ENCODE assay signal across 19 cellular contexts in genomic region chr21:45574081-45574501, GRCh38. TPM values are rescaled to one million over a fixed set of nuclear protein-coding genes. Genes with fewer than 3 reads are reported as not detected.
DNase-seq lines count a peak whose midpoint lies in the region; ATAC-seq and TF ChIP-seq lines count a peak whose summit lies in the region.
"Had no signal": no experiment of that assay in that cellular context is flagged by ENCODE, and none has a peak within 500 bp of the region (broad histone marks: within the 10 kb centered on the region; RNA-seq: fewer than 3 reads in every experiment).

No MANE protein-coding gene starts in this region.

- 87% methylated on average over 3 of the region's 25 CpGs; no CpG with 5 or more reads in 1 of the 2 experiments for WGBS in IMR-90 (ENCODE audit: extremely low coverage in 2 of 2, insufficient read length in 1 of 2), 2 experiments
- WGBS in endodermal cell (ENCODE audit: insufficient coverage in 1 of 2, insufficient read length in 1 of 2), 2 experiments = 72 to 87% methylated on average over 9 to 25 of the region's 25 CpGs

- no peak overlapping the region for H2AK9ac ChIP-seq in IMR-90 (replicated peaks; ENCODE audit: low read depth, low read length, poor library complexity)

- no peak for ATAC-seq in IMR-90 (ENCODE audit: low read depth)
- ATAC-seq: effector memory CD8-positive, alpha-beta T cell; HCT116 had no signal

- no peak overlapping the region for H4K5ac ChIP-seq in IMR-90 (ENCODE audit: low read depth, low read length)

- H2AK5ac ChIP-seq in IMR-90 (ENCODE audit: low read depth, low read length) = no peak overlapping the region

- no peaks in the 10 kb centered on the region for H3K9me3 Mint-ChIP-seq in endodermal cell
- H3K9me3 Mint-ChIP-seq: effector memory CD8-positive, alpha-beta T cell had no signal

- TF ChIP-seq POLR2A in IMR-90 (IDR thresholded peaks at IDR 0.05; ENCODE audit: low read depth, low read length) = no peak

- H3K4me1 Mint-ChIP-seq in endodermal cell = no peaks in the 10 kb centered on the region

- no peaks in the 10 kb centered on the region for H3K36me3 ChIP-seq in BLaER1 treated with 17β-estradiol and CSF1 and Interleukin-3, amounts not matched to agents 10 nM and 100 nM
- H3K36me3 ChIP-seq in IMR-90 (ENCODE audit: control insufficient read depth, insufficient read depth, low read length) (no peaks in the 10 kb centered on the region), endodermal cell (ENCODE audit: control insufficient read depth, insufficient read depth, low read length) (no peaks in the 10 kb centered on the region), MG63 (no peaks in the 10 kb centered on the region)
- H3K36me3 ChIP-seq: adrenal gland, uterus had no signal

- no peak overlapping the region for H3K4me3 ChIP-seq in BLaER1 treated with 17β-estradiol and CSF1 and Interleukin-3, amounts not matched to agents 10 nM and 100 nM
- H3K4me3 ChIP-seq in IMR-90 (ENCODE audit: insufficient read depth, low read depth, low read length) (no peak overlapping the region), endodermal cell (ENCODE audit: low read length) (no peak overlapping the region), MG63 (no peak overlapping the region)
- H3K4me3 ChIP-seq: adrenal gland, uterus had no signal

- H3K14ac ChIP-seq in IMR-90 (replicated peaks; ENCODE audit: low read depth, low read length) = no peak overlapping the region

- H3K27me3 Mint-ChIP-seq in endodermal cell (ENCODE audit: insufficient read depth) = peaks cover 6% of the 10 kb centered on the region

- H2BK15ac ChIP-seq in IMR-90 (ENCODE audit: low read depth, low read length) = no peak overlapping the region

- H3K9me1 ChIP-seq in IMR-90 (ENCODE audit: insufficient read depth, low read length) = no peaks in the 10 kb centered on the region

- DNase-seq in IMR-90 (no peak), endodermal cell (peak; percentile 52), posterior vena cava (ENCODE audit: low spot score) (peak; percentile 72), KG1 (lab: John Stamatoyannopoulos, UW) (no peak), MG63 (no peak), NCI-H2227 (lab: John Stamatoyannopoulos, UW; ENCODE audit: unreplicated experiment) (no peak)
- no peak for DNase-seq in activated naive CD4-positive, alpha-beta T cell treated with anti-CD3 and anti-CD28 coated beads, Interleukin-2, amount 50 U/mL, for 16 hours
- DNase-seq: central memory CD4-positive, alpha-beta T cell; effector memory CD8-positive, alpha-beta T cell; MV-4-11; NCI-H187 treated with DMSO at 0.1 percent for 48 hours; NCI-H345; NK-92 treated with Interleukin-12 subunit alpha and Interleukin-12 subunit beta, amount 100 ng/mL, for 24 hours; RPMI8226; stimulated activated naive CD4-positive, alpha-beta T cell had no signal

- no peak overlapping the region for H3K27ac Mint-ChIP-seq in endodermal cell
- H3K27ac Mint-ChIP-seq: effector memory CD8-positive, alpha-beta T cell had no signal

- H4K91ac ChIP-seq in IMR-90 (ENCODE audit: insufficient read depth, low read depth, low read length) = no peak overlapping the region

- peak overlapping the region; percentile 54 for H2AFZ ChIP-seq in IMR-90 (replicated peaks; ENCODE audit: low read length, poor library complexity)

- no TSS peak for BruUV-seq in IMR-90 (replicated peaks; lab: Mats Ljungman, UMichigan)

- H2BK20ac ChIP-seq in IMR-90 (ENCODE audit: low read depth, low read length) = no peak overlapping the region

- in situ Hi-C loops in IMR-90 (cut with MboI; ENCODE audit: low sequenced_read_pairs) = no loop called here

- dilution Hi-C loops in IMR-90 (cut with HindIII; ENCODE audit: low sequenced_read_pairs, unreplicated experiment) = no loop called here

- H3K4ac ChIP-seq in IMR-90 (ENCODE audit: low read depth, low read length) = no peak overlapping the region

- POLR2A ChIA-PET in IMR-90 (lab: Charles Lee; ENCODE audit: unreplicated experiment) = no interaction called here

- H2BK120ac ChIP-seq in IMR-90 (ENCODE audit: low read depth, low read length) = no peak overlapping the region

- no peaks in the 10 kb centered on the region for H3K36me3 Mint-ChIP-seq in endodermal cell (ENCODE audit: low read depth)

- H3K79me1 ChIP-seq in IMR-90 (ENCODE audit: low read depth in 1 of 2, low read length in 2 of 2) = no peaks in the 10 kb centered on the region

- H3K23ac ChIP-seq in IMR-90 (ENCODE audit: low read depth, low read length) = no peak overlapping the region

- peaks cover 0 to 7% (median 0%) of the 10 kb centered on the region in 11 experiments; a peak in 1 of 22 replicates for H4K20me1 ChIP-seq in BLaER1 treated with 17β-estradiol and CSF1 and Interleukin-3, amounts not matched to agents 10 nM and 100 nM
- H4K20me1 ChIP-seq in IMR-90 (ENCODE audit: insufficient read depth, low read length) = no peaks in the 10 kb centered on the region; the same call in 1 of the 2 replicates

- CTCF ChIA-PET in IMR-90 (lab: Yijun Ruan, JAX) = no interaction called here

- TF ChIP-seq RAD21 in IMR-90 (IDR thresholded peaks at IDR 0.05; ENCODE audit: low read length) = no peak

- no peak overlapping the region for H4K8ac ChIP-seq in IMR-90 (ENCODE audit: low read depth in 2 of 2, low read length in 2 of 2)

- H3K27me3 ChIP-seq in BLaER1 treated with 17β-estradiol and CSF1 and Interleukin-3, amounts not matched to agents 10 nM and 100 nM = no peaks in the 10 kb centered on the region
- H3K27me3 ChIP-seq in IMR-90 (ENCODE audit: control insufficient read depth, insufficient read depth, low read length) (peaks cover 53% of the 10 kb centered on the region), endodermal cell (ENCODE audit: control insufficient read depth, insufficient read depth, low read length, poor library complexity, severe bottlenecking) (no peaks in the 10 kb centered on the region), MG63 (no peaks in the 10 kb centered on the region)
- H3K27me3 ChIP-seq: adrenal gland, uterus had no signal

- peak overlapping the region in 7 of 11 experiments; percentile 39 to 85 (median 63); a peak in 13 of 22 replicates for H3K4me2 ChIP-seq in BLaER1 treated with 17β-estradiol and CSF1 and Interleukin-3, amounts not matched to agents 10 nM and 100 nM
- no peak overlapping the region for H3K4me2 ChIP-seq in IMR-90 (ENCODE audit: low read depth, low read length)

- intact Hi-C loops in IMR-90 (cut with micrococcal nuclease) = no loop called here
- intact Hi-C loops in posterior vena cava (cut with DNase I) = no loop called here

- H3K4me1 ChIP-seq in BLaER1 treated with 17β-estradiol and CSF1 and Interleukin-3, amounts not matched to agents 10 nM and 100 nM = peaks cover 0 to 64% (median 56%) of the 10 kb centered on the region in 10 experiments; a peak in 18 of 20 replicates
- H3K4me1 ChIP-seq in IMR-90 (ENCODE audit: control insufficient read depth, insufficient read depth, low read length) (peaks cover 7% of the 10 kb centered on the region), endodermal cell (ENCODE audit: control insufficient read depth, insufficient read depth, low read length) (no peaks in the 10 kb centered on the region)
- H3K4me1 ChIP-seq: uterus had no signal

- no peak overlapping the region for H3K18ac ChIP-seq in IMR-90 (ENCODE audit: low read depth, low read length)

- 0 out of 22 replicates have a peak overlapping the region, but pooled peaks of 1 of the 11 experiments have one; percentile 3 for H3K9ac ChIP-seq in BLaER1 treated with 17β-estradiol and CSF1 and Interleukin-3, amounts not matched to agents 10 nM and 100 nM
- H3K9ac ChIP-seq in IMR-90 (ENCODE audit: low read depth, low read length) (no peak overlapping the region), endodermal cell (ENCODE audit: extremely low read depth, low read length, poor library complexity, severe bottlenecking) (no peak overlapping the region)

- TF ChIP-seq CTCF in IMR-90 (conservative IDR thresholded peaks at IDR 0.05; ENCODE audit: low read depth, low read length) (no peak), endodermal cell (conservative IDR thresholded peaks at IDR 0.05) (no peak)

- H3K56ac ChIP-seq in IMR-90 (ENCODE audit: extremely low read depth, insufficient read depth, low read length) = no peak overlapping the region

- no peaks in the 10 kb centered on the region for H3K9me3 ChIP-seq in BLaER1 treated with 17β-estradiol and CSF1 and Interleukin-3, amounts not matched to agents 10 nM and 100 nM (replicated peaks in 1 of 11)
- H3K9me3 ChIP-seq in IMR-90 (ENCODE audit: control insufficient read depth, insufficient read depth, low read length) = no peaks in the 10 kb centered on the region
- H3K9me3 ChIP-seq in endodermal cell (ENCODE audit: control insufficient read depth, low read length) = no peaks in the 10 kb centered on the region
- no peaks in the 10 kb centered on the region for H3K9me3 ChIP-seq in MG63
- H3K9me3 ChIP-seq: adrenal gland, uterus had no signal

- H3K27ac ChIP-seq in BLaER1 treated with 17β-estradiol and CSF1 and Interleukin-3, amounts not matched to agents 10 nM and 100 nM = no peak overlapping the region
- H3K27ac ChIP-seq in IMR-90 (ENCODE audit: insufficient read depth, low read length) = no peak overlapping the region
- H3K27ac ChIP-seq in endodermal cell (ENCODE audit: low read depth, low read length) = no peak overlapping the region
- H3K27ac ChIP-seq: uterus had no signal

- H2BK5ac ChIP-seq in IMR-90 (ENCODE audit: low read depth, low read length, poor library complexity, severe bottlenecking) = no peak overlapping the region

- no peak overlapping the region for H3K4me3 Mint-ChIP-seq in endodermal cell
- H3K4me3 Mint-ChIP-seq: effector memory CD8-positive, alpha-beta T cell had no signal

TF ChIP-seq in IMR-90, 13 proteins besides CTCF, POLR2A, EP300 and RAD21 (continues in another document):
- no peak for TF ChIP-seq SMC3 (IDR thresholded peaks at IDR 0.05; ENCODE audit: low read depth, low read length)
- no peak for TF ChIP-seq MAFK (IDR thresholded peaks at IDR 0.05; ENCODE audit: low read depth, low read length)
- TF ChIP-seq NFE2L2 (IDR thresholded peaks at IDR 0.05; ENCODE audit: low read depth, low read length) = no peak
- no peak for TF ChIP-seq ELK1 (IDR thresholded peaks at IDR 0.05; ENCODE audit: borderline replicate concordance, low read depth, low read length)

RNA-seq across cellular contexts. Expression of gene SLC19A1, which starts 31.9 kb away (rescaled TPM):
- total RNA-seq in IMR-90 (2012; rRNA removed) (2.2 and 3.3 TPM in 2 replicates), endodermal cell (10 to 100 TPM; 28.8 to 29.4 TPM), posterior vena cava (1 to 10 TPM; 4.5 to 6.5 TPM)
- polyA plus RNA-seq in IMR-90 (2012; rRNA removed) = 16.2 and 22.6 TPM in 2 replicates
- polyA plus RNA-seq in IMR-90 (2012; cell fraction: cytosol; rRNA removed) = 5.3 and 15.6 TPM in 2 replicates
- 8.6 and 25.8 TPM in 2 replicates for polyA plus RNA-seq in IMR-90 (2012; cell fraction: nucleus; rRNA removed; ENCODE audit: low replicate concordance)
- polyA plus RNA-seq in endodermal cell (2013, experiment 1 of 2) = 19.9 TPM
- polyA plus RNA-seq in endodermal cell (2013, experiment 2 of 2) = 16.4 TPM
- 25.5 and 26.7 TPM in 2 replicates for total RNA-seq in MG63 (2014; rRNA removed; shearing (Covaris generic); ENCODE audit: low replicate concordance)

Comparison
In these comparisons a context has a peak if more than half of its experiments do, and no peak if none do; other contexts are left out.
1. DNase-seq: peak in endodermal cell (single experiment) and posterior vena cava (single experiment); none in IMR-90 (single experiment), KG1 (single experiment), activated naive CD4-positive, alpha-beta T cell treated with anti-CD3 and anti-CD28 coated beads, Interleukin-2, amount 50 U/mL, for 16 hours (single experiment), MG63 (single experiment) and NCI-H2227 (single experiment).